9 cellular contexts compared by ENCODE assay signal in genomic region chr12:6370994-6371754, GRCh38. TPM values are rescaled to one million over a fixed set of nuclear protein-coding genes. Genes with fewer than 3 reads are reported as not detected.
A peak's percentile ranks its signal among the peaks of the same experiment; 100 is the strongest.
DNase-seq lines count a peak whose midpoint lies in the region; ATAC-seq, FAIRE-seq and TF ChIP-seq lines count a peak whose summit lies in the region.
"Had no signal": no experiment of that assay in that cellular context is flagged by ENCODE, and none has a peak within 500 bp of the region (broad histone marks: within the 10 kb centered on the region; RNA-seq: fewer than 3 reads in every experiment).

No MANE protein-coding gene starts in this region.

- H3K4me1 ChIP-seq in endocrine pancreas (ENCODE audit: control insufficient read depth, insufficient read depth, low read length) = no peaks in the 10 kb centered on the region
- H3K4me1 ChIP-seq in pancreas = peaks cover 0 to 8% (median 0%) of the 10 kb centered on the region in 3 donors
- peaks cover 2 to 46% (median 12%) of the 10 kb centered on the region in 9 donors for H3K4me1 ChIP-seq in heart right ventricle

- ATAC-seq in pancreas (peak; percentile 12 to 73 (median 65)), HG02938 (IDR thresholded peaks at IDR 0.05; ENCODE audit: unreplicated experiment) (no peak), HG02623 (IDR thresholded peaks at IDR 0.05; ENCODE audit: unreplicated experiment) (no peak), heart right ventricle (no peak)

- H3K9me3 ChIP-seq in endocrine pancreas (ENCODE audit: control insufficient read depth, low read length) (no peaks in the 10 kb centered on the region), pancreas (no peaks in the 10 kb centered on the region), heart right ventricle (no peaks in the 10 kb centered on the region)

- H3K36me3 ChIP-seq in endocrine pancreas (ENCODE audit: control insufficient read depth, insufficient read depth, low read length) (no peaks in the 10 kb centered on the region), pancreas (no peaks in the 10 kb centered on the region), heart right ventricle (no peaks in the 10 kb centered on the region)

- 42 to 44% methylated on average over 14 to 15 of the region's 15 CpGs for WGBS in pancreas, 2 donors
- WGBS in heart right ventricle, 2 donors = 63 to 67% methylated on average over 15 of the region's 15 CpGs

- no peak for FAIRE-seq in pancreas (lab: Jason Lieb, UNC)

- H3K4me3 ChIP-seq in endocrine pancreas (ENCODE audit: control insufficient read depth, insufficient read depth, low read length) (no peak overlapping the region), pancreas (no peak overlapping the region), heart right ventricle (no peak overlapping the region)

- peak overlapping the region; percentile 39 for H3K9ac ChIP-seq in endocrine pancreas (ENCODE audit: control insufficient read depth, insufficient read depth, low read length)

- H3K27ac ChIP-seq in pancreas = peak overlapping the region; percentile 35 to 86 (median 64)
- no peak overlapping the region for H3K27ac ChIP-seq in heart right ventricle

- DNase-seq in HK-2 (ENCODE audit: unreplicated experiment) (peak; percentile 96), NCI-H748 (lab: John Stamatoyannopoulos, UW; ENCODE audit: unreplicated experiment) (peak; percentile 97), pancreas (peak in 4 of 6 donors; percentile 61 to 73 (median 64)), heart right ventricle (no peak), dedifferentiated amniotic fluid mesenchymal stem cell (ENCODE audit: extremely low spot score) (no peak)

- intact Hi-C loops in pancreas (cut with DNase I) (no loop called here), heart right ventricle (cut with DNase I) (loop anchor here in 1 of 10 donors (10.0 kb wide), 1 partner anchor 46 kb away; no protein-coding TSS in a partner anchor)

- TF ChIP-seq CTCF in pancreas (IDR thresholded peaks at IDR 0.05) = no peak
- TF ChIP-seq CTCF in heart right ventricle (IDR thresholded peaks at IDR 0.05) = no peak

- H3K27me3 ChIP-seq in endocrine pancreas (ENCODE audit: control insufficient read depth, insufficient read depth, low read length) (no peaks in the 10 kb centered on the region), pancreas (no peaks in the 10 kb centered on the region), heart right ventricle (no peaks in the 10 kb centered on the region)

RNA-seq across cellular contexts. Expression of gene SCNN1A, which starts 4.2 kb away (rescaled TPM):
- 10 to 100 TPM; 21.0 to 56.3 (median 37.8) TPM for total RNA-seq in pancreas
- polyA plus RNA-seq in pancreas = 10 to 100 TPM; 42.7 to 87.8 TPM
- total RNA-seq in heart right ventricle = 1 to 10 TPM in 1 of 10 donors, under 1 TPM in 5, not detected in 4; 0.17 to 1.1 (median 0.49) TPM
- polyA plus RNA-seq in heart right ventricle = under 1 TPM; 0.15 to 0.23 TPM
- total RNA-seq: T-helper 1 cell treated with Interleukin-12 subunit alpha and Interleukin-12 subunit beta and Interleukin-4 antibody, amounts not matched to agents 30 ng/mL and 1 ng/mL, for 36 hours had no signal

RNA-seq across cellular contexts. Expression of gene LTBR, which starts 12.8 kb away (rescaled TPM):
- total RNA-seq in pancreas = 10 to 100 TPM; 50.0 to 75.2 (median 61.3) TPM
- 10 to 100 TPM; 74.2 to 82.1 TPM for polyA plus RNA-seq in pancreas
- total RNA-seq in heart right ventricle = 10 to 100 TPM; 14.1 to 49.1 (median 20.8) TPM
- polyA plus RNA-seq in heart right ventricle = 10 to 100 TPM; 37.5 to 38.3 TPM

RNA-seq across cellular contexts. Expression of gene TNFRSF1A, which starts 29.3 kb away (rescaled TPM):
- total RNA-seq in pancreas = 10 to 100 TPM; 23.5 to 68.1 (median 36.6) TPM
- polyA plus RNA-seq in pancreas = 10 to 100 TPM; 34.2 to 43.6 TPM
- 100 to 1,000 TPM in 1 of 10 donors, 10 to 100 TPM in 9; 29.4 to 100 (median 39.2) TPM for total RNA-seq in heart right ventricle
- polyA plus RNA-seq in heart right ventricle = 10 to 100 TPM; 34.4 to 75.7 TPM

Comparison
In these comparisons a context has a peak if more than half of its experiments do, and no peak if none do; other contexts are left out.
1. DNase-seq: peak in HK-2 (single experiment), NCI-H748 (single experiment) and pancreas (4 of 6); none in heart right ventricle (0 of 2) and dedifferentiated amniotic fluid mesenchymal stem cell (single experiment).
2. ATAC-seq: peak in pancreas (4 of 4); none in HG02938 (single experiment), HG02623 (single experiment) and heart right ventricle (0 of 8).
3. H3K27ac ChIP-seq: peak in pancreas (4 of 4); none in heart right ventricle (0 of 10).
4. RNA of gene SCNN1A, which starts 4.2 kb away (total RNA-seq): 21.0 to 56.3 TPM in pancreas; 0.17 to 1.1 TPM in heart right ventricle; every median in the first group is over 10 times any median in the second.